Comparison of ENCODE assay signal across 8 cellular contexts in the genomic region with DNA sequence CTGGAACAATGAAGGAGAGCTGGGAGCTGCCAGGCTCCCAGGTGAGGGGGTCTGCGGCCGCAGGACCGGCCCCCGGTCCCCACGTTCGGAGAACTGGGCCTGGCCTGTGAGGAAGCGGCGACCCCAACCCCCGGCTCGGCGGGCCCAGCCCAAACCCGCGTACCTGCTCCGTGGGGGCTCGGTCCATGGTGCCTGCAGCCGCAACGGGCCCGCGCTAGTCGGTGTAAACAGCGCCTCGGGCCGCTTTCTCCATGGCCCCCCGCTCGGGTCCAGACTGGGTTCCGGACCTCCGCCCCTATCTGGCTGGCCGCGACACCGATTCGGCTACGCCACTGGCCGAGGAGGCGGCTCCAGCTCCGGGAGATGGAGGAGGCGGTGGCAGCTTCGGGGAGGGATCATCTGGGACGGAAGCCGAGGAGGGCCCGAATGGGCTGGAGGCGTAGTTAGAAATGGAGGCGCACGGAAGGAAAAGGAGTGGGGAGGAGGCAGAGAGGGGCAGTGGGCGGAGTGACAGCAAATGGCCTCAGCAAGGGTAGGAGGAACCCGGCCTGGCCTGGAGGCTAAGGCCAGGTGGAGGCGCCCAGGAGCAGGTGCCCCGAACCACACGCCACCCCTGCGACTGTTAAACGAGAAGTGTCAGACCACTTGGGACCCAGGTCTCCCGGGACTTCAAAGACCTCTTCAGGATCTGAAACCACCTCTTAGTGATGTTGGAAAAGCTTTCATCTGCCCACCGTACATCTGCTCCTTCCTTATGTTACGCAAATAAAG. TPM values are rescaled to one million over a fixed set of nuclear protein-coding genes. Genes with fewer than 3 reads are reported as not detected.
DNase-seq lines count a peak whose midpoint lies in the region; ATAC-seq and TF ChIP-seq lines count a peak whose summit lies in the region.

A gene with protein sequence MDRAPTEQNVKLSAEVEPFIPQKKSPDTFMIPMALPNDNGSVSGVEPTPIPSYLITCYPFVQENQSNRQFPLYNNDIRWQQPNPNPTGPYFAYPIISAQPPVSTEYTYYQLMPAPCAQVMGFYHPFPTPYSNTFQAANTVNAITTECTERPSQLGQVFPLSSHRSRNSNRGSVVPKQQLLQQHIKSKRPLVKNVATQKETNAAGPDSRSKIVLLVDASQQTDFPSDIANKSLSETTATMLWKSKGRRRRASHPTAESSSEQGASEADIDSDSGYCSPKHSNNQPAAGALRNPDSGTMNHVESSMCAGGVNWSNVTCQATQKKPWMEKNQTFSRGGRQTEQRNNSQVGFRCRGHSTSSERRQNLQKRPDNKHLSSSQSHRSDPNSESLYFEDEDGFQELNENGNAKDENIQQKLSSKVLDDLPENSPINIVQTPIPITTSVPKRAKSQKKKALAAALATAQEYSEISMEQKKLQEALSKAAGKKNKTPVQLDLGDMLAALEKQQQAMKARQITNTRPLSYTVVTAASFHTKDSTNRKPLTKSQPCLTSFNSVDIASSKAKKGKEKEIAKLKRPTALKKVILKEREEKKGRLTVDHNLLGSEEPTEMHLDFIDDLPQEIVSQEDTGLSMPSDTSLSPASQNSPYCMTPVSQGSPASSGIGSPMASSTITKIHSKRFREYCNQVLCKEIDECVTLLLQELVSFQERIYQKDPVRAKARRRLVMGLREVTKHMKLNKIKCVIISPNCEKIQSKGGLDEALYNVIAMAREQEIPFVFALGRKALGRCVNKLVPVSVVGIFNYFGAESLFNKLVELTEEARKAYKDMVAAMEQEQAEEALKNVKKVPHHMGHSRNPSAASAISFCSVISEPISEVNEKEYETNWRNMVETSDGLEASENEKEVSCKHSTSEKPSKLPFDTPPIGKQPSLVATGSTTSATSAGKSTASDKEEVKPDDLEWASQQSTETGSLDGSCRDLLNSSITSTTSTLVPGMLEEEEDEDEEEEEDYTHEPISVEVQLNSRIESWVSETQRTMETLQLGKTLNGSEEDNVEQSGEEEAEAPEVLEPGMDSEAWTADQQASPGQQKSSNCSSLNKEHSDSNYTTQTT (minus strand): TSS at position 334 of the 771 bp plus-strand sequence. CDS start 147 bp downstream, at position 187.

- peak; percentile 71 for TF ChIP-seq CTCF in C4-2B (conservative IDR thresholded peaks at IDR 0.05)
- TF ChIP-seq CTCF in left lung (IDR thresholded peaks at IDR 0.05): no peak

- no peaks in the 10 kb centered on the region for H3K27me3 ChIP-seq in left lung

- no peaks in the 10 kb centered on the region for H3K9me3 ChIP-seq in left lung

- H3K36me3 ChIP-seq in left lung: no peaks in the 10 kb centered on the region

- H3K4me1 ChIP-seq in left lung: peaks cover 31 to 33% of the 10 kb centered on the region in 2 donors

- DNase-seq in NCI-H526 (lab: John Stamatoyannopoulos, UW): peak; percentile 89 to 96
- peak; percentile 87 for DNase-seq in activated CD4-positive, alpha-beta T cell treated with anti-CD3 and anti-CD28 coated beads, Interleukin-2, amount 50 U/mL, for 1 hour
- DNase-seq in left lung: peak; percentile 96 to 97
- peak; percentile 83 to 84 for DNase-seq in stimulated activated CD4-positive, alpha-beta T cell treated with anti-CD3 and anti-CD28 coated beads, Interleukin-2, amount 100 ng/mL, for 48 hours

- H3K27ac ChIP-seq in C4-2B (peak within 1 kb of the TSS; percentile 83), left lung (peak within 1 kb of the TSS; percentile 90 to 96)

- H3K4me3 ChIP-seq in left lung: peak within 1 kb of the TSS; percentile 91 to 99

- peak within 1 kb of the TSS; percentile 94 for H3K4me3 Mint-ChIP-seq in dendritic cell treated with granulocyte-macrophage colony-stimulating factor and Interleukin-4, amounts not matched to agents 40 ng/mL and 50 ng/mL, for 4 days

- peaks cover 11% of the 10 kb centered on the region for H3K36me3 Mint-ChIP-seq in dendritic cell treated with granulocyte-macrophage colony-stimulating factor and Interleukin-4, amounts not matched to agents 40 ng/mL and 50 ng/mL, for 4 days (ENCODE audit: low read depth)

- intact Hi-C loops in dendritic cell treated with granulocyte-macrophage colony-stimulating factor and Interleukin-4, amounts not matched to agents 40 ng/mL and 50 ng/mL, for 4 days (cut with micrococcal nuclease): loop anchor here (5.0 kb wide), 3 partner anchors 111 to 576 kb away; a partner anchor contains a TSS
- intact Hi-C loops in left lung (cut with DNase I): no loop called here

- no peaks in the 10 kb centered on the region for H3K9me3 Mint-ChIP-seq in dendritic cell treated with granulocyte-macrophage colony-stimulating factor and Interleukin-4, amounts not matched to agents 40 ng/mL and 50 ng/mL, for 4 days

- H3K27me3 Mint-ChIP-seq in dendritic cell treated with granulocyte-macrophage colony-stimulating factor and Interleukin-4, amounts not matched to agents 40 ng/mL and 50 ng/mL, for 4 days: no peaks in the 10 kb centered on the region

- ATAC-seq in GM19324 (IDR thresholded peaks at IDR 0.05; ENCODE audit: low FRiP score, unreplicated experiment): peak; percentile 98
- peak; percentile 79 for ATAC-seq in HG03469 (IDR thresholded peaks at IDR 0.05; ENCODE audit: unreplicated experiment)
- ATAC-seq in left lung: peak; percentile 96

- H3K4me1 Mint-ChIP-seq in dendritic cell treated with granulocyte-macrophage colony-stimulating factor and Interleukin-4, amounts not matched to agents 40 ng/mL and 50 ng/mL, for 4 days (ENCODE audit: low read depth): peaks cover 31% of the 10 kb centered on the region

- H3K27ac Mint-ChIP-seq in dendritic cell treated with granulocyte-macrophage colony-stimulating factor and Interleukin-4, amounts not matched to agents 40 ng/mL and 50 ng/mL, for 4 days: peak within 1 kb of the TSS; percentile 91

RNA-seq across cellular contexts. Expression of the gene that starts here (rescaled TPM):
- 100 to 1,000 TPM in 1 of 2 donors, 10 to 100 TPM in 1; 79.8 to 106 TPM for total RNA-seq in left lung

Comparison
In these comparisons a context has a peak if more than half of its experiments do, and no peak if none do; other contexts are left out.
1. Peak in every context shown above with its lines: DNase-seq, ATAC-seq, H3K4me3 ChIP-seq and H3K27ac ChIP-seq.